ENCODE assay signal across 8 cellular contexts in the genomic region with DNA sequence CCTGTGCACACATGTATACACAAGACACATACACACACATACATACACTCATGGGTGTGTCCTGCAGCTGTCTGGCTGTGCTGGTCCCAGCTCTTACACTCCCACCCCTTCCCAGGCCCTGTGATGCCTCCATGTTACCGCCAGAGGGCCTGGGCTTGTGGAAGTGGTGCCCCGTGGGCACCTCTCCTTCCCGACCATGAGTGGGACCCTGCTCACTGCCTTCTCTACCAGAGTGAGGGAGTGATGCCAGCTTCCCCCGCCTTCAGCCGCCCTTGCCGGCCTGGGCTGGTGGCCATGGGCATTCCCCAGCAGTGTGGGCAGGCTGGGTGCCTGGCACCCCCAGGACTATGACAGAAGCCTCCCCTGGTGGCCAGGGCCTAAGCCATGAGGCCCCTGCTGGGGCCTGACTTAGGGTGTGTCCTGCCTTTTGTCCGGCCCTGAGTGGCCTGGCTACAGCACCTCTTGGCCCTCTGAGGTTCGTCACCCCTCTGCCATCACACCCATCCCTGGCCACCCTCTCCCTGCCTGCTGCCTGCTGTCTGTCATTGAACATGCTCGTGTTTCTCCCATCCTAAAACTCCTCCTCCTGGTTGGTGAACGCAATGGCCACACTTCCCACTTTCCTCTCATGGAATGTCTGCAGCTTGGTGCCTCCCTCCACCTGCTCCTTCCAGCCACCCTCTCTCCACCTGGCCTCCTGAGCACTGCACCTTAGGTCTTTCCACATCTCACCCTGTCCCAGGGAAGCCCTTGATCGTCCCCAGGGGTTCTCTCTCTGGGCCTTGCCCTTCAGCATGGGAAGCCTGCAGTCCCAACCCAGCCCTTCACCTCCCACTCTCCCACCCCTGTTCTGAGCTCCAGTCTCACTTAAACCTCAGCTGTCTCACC. TPM values are rescaled to one million over a fixed set of nuclear protein-coding genes. Genes with fewer than 3 reads are reported as not detected.
DNase-seq lines count a peak whose midpoint lies in the region; ATAC-seq and TF ChIP-seq lines count a peak whose summit lies in the region.

No MANE protein-coding gene starts in this region.

- no peak overlapping the region for H3K27ac ChIP-seq in AG04450 (ENCODE audit: low read depth, low read length)

- no peak overlapping the region for H3K4me3 ChIP-seq in AG04450 (ENCODE audit: low read depth, low read length)

- H3K27me3 ChIP-seq in AG04450 (ENCODE audit: control insufficient read depth, insufficient read depth, low read length), result no peaks in the 10 kb centered on the region

- peaks cover 8% of the 10 kb centered on the region for H3K4me1 Mint-ChIP-seq in type B pancreatic cell (ENCODE audit: unreplicated experiment)

- no peaks in the 10 kb centered on the region for H3K27me3 Mint-ChIP-seq in type B pancreatic cell

- CTCF ChIA-PET in AG04450 (lab: Charles Lee), result interaction anchor here (0.6 to 11.4 kb wide), 16 partner anchors 11 to 403 kb away, joined by 3 to 695 read pairs (median 4); a partner anchor contains a TSS
- CTCF ChIA-PET in HEK293T (lab: Yijun Ruan, JAX), result interaction anchor here (0.6 to 3.2 kb wide), 8 partner anchors 13 to 154 kb away, joined by 3 to 56 read pairs (median 3); no protein-coding TSS in a partner anchor

- peaks cover 4% of the 10 kb centered on the region for H3K36me3 Mint-ChIP-seq in type B pancreatic cell

- H3K27ac Mint-ChIP-seq in type B pancreatic cell, result no peak overlapping the region

- TF ChIP-seq CTCF in AG04450 (IDR thresholded peaks at IDR 0.05; ENCODE audit: low read depth, low read length) (peak; percentile 67), type B pancreatic cell (conservative IDR thresholded peaks at IDR 0.05) (peak; percentile 74)

- no peaks in the 10 kb centered on the region for H3K9me3 ChIP-seq in AG04450 (ENCODE audit: control insufficient read depth, insufficient read depth, low read length)

- no peaks in the 10 kb centered on the region for H3K9me3 Mint-ChIP-seq in type B pancreatic cell

- POLR2A ChIA-PET in AG04450 (lab: Yijun Ruan, JAX), result interaction anchor here (0.6 to 1.7 kb wide), 3 partner anchors 153 to 163 kb away, joined by 3 to 9 read pairs (median 3); no protein-coding TSS in a partner anchor
- POLR2A ChIA-PET in HEK293T (lab: Yijun Ruan, JAX), result no interaction called here

- DNase-seq in AG04450 (ENCODE audit: low read depth, low spot score) (no peak), HEK293T (ENCODE audit: extremely low spot score) (peak; percentile 52), amniotic epithelial cell (ENCODE audit: low read depth) (peak; percentile 31), iris pigment epithelial cell (ENCODE audit: low read depth) (peak; percentile 33), type B pancreatic cell (ENCODE audit: extremely low spot score, unreplicated experiment) (no peak), COLO829 (ENCODE audit: low spot score) (no peak)

- ATAC-seq in HG03135 (IDR thresholded peaks at IDR 0.05; ENCODE audit: unreplicated experiment) (no peak), GM21737 (IDR thresholded peaks at IDR 0.05; ENCODE audit: unreplicated experiment) (no peak)

- H3K4me3 Mint-ChIP-seq in type B pancreatic cell, result no peak overlapping the region

TF ChIP-seq in HEK293T, 16 proteins besides CTCF, POLR2A, EP300 and RAD21:
- no peak for TF ChIP-seq FOXA1 (IDR thresholded peaks at IDR 0.05)
- TF ChIP-seq ELF4 (IDR thresholded peaks at IDR 0.05), result no peak
- TF ChIP-seq LEF1 (IDR thresholded peaks at IDR 0.05; ENCODE audit: borderline replicate concordance), result no peak
- TF ChIP-seq SUZ12 (IDR thresholded peaks at IDR 0.05), result no peak
- TF ChIP-seq SP1 (IDR thresholded peaks at IDR 0.05), result no peak
- TF ChIP-seq BHLHE40 (IDR thresholded peaks at IDR 0.05; ENCODE audit: borderline replicate concordance), result no peak
- no peak for TF ChIP-seq HDGF (IDR thresholded peaks at IDR 0.05; ENCODE audit: borderline replicate concordance)
- no peak for TF ChIP-seq FOXM1 (IDR thresholded peaks at IDR 0.05; ENCODE audit: borderline replicate concordance)
- TF ChIP-seq FOXK2 (IDR thresholded peaks at IDR 0.05), result no peak
- no peak for TF ChIP-seq TARDBP (IDR thresholded peaks at IDR 0.05)
- TF ChIP-seq L3MBTL2 (conservative IDR thresholded peaks at IDR 0.05), result no peak
- TF ChIP-seq ZNF384 (IDR thresholded peaks at IDR 0.05), result no peak
- TF ChIP-seq ARNT (IDR thresholded peaks at IDR 0.05), result no peak
- TF ChIP-seq CTBP1 (IDR thresholded peaks at IDR 0.05; ENCODE audit: borderline replicate concordance), result no peak

RNA-seq across cellular contexts. Expression of a gene that starts 14.6 kb away (rescaled TPM):
- 7.1 and 7.5 TPM in 2 replicates for polyA plus RNA-seq in AG04450 (2011; rRNA removed)
- 10.5 and 13.6 TPM in 2 replicates for polyA minus RNA-seq in AG04450 (2011; rRNA and poly(A)+ RNA removed)
- 21.9 and 26.1 TPM in 2 replicates for total RNA-seq in type B pancreatic cell (ENCODE audit: low replicate concordance)

RNA-seq across cellular contexts. Expression of a gene that starts 54.2 kb away (rescaled TPM):
- 15.5 and 23.9 TPM in 2 replicates for polyA plus RNA-seq in AG04450 (2011; rRNA removed)
- 8.4 and 10.4 TPM in 2 replicates for polyA minus RNA-seq in AG04450 (2011; rRNA and poly(A)+ RNA removed)
- total RNA-seq in type B pancreatic cell (ENCODE audit: low replicate concordance), result 49.1 and 67.6 TPM in 2 replicates

Comparison
In these comparisons a context has a peak if more than half of its experiments do, and no peak if none do; other contexts are left out.
1. DNase-seq: peak in HEK293T (single experiment), amniotic epithelial cell (single experiment) and iris pigment epithelial cell (single experiment); none in AG04450 (single experiment), type B pancreatic cell (single experiment) and COLO829 (single experiment).